ENCODE assay signal across 8 cellular contexts in genomic region chr4:70706516-70706915, GRCh38. TPM values are rescaled to one million over a fixed set of nuclear protein-coding genes. Genes with fewer than 3 reads are reported as not detected.
A peak's percentile ranks its signal among the peaks of the same experiment; 100 is the strongest.
DNase-seq lines count a peak whose midpoint lies in the region; ATAC-seq, FAIRE-seq and TF ChIP-seq lines count a peak whose summit lies in the region.

No MANE protein-coding gene starts in this region.

- no peak for TF ChIP-seq EP300 in ovary (IDR thresholded peaks at IDR 0.05)

- H3K27me3 ChIP-seq in NT2/D1 (ENCODE audit: insufficient read depth, insufficient read length) (peaks cover 2% of the 10 kb centered on the region), endocrine pancreas (ENCODE audit: control insufficient read depth, insufficient read depth, low read length) (no peaks in the 10 kb centered on the region), ovary (no peaks in the 10 kb centered on the region), small intestine (ENCODE audit: control insufficient read depth in 2 of 2, insufficient read depth in 2 of 2, low read length in 2 of 2) (no peaks in the 10 kb centered on the region)

- no peak for TF ChIP-seq CTCF in ovary (IDR thresholded peaks at IDR 0.05)

- peak; percentile 51 for DNase-seq in Caki2 (ENCODE audit: low read depth)
- DNase-seq in NT2/D1 (ENCODE audit: low read depth, low spot score), result no peak
- DNase-seq in ovary, result no peak
- no peak for DNase-seq in small intestine
- no peak for DNase-seq in DMS53 treated with DMSO at 0.1 percent for 48 hours (lab: John Stamatoyannopoulos, UW; ENCODE audit: unreplicated experiment)
- DNase-seq in inferior parietal cortex (ENCODE audit: extremely low spot score), result no peak

- in situ Hi-C loops in Caki2 (cut with HindIII; ENCODE audit: low pct_unique_long_range_greater_than_20kb, low sequenced_read_pairs), result no loop called here

- H3K36me3 ChIP-seq in NT2/D1 (ENCODE audit: insufficient read depth, insufficient read length, low read length), result no peaks in the 10 kb centered on the region
- H3K36me3 ChIP-seq in endocrine pancreas (ENCODE audit: control insufficient read depth, insufficient read depth, low read length), result no peaks in the 10 kb centered on the region
- H3K36me3 ChIP-seq in ovary, result no peaks in the 10 kb centered on the region
- no peaks in the 10 kb centered on the region for H3K36me3 ChIP-seq in small intestine (ENCODE audit: control insufficient read depth in 2 of 2, insufficient read depth in 2 of 2, low read length in 2 of 2)

- H3K9me3 ChIP-seq in NT2/D1 (ENCODE audit: insufficient read depth, low read length), result no peaks in the 10 kb centered on the region
- no peaks in the 10 kb centered on the region for H3K9me3 ChIP-seq in endocrine pancreas (ENCODE audit: control insufficient read depth, low read length)
- H3K9me3 ChIP-seq in ovary, result no peaks in the 10 kb centered on the region
- H3K9me3 ChIP-seq in small intestine (ENCODE audit: control insufficient read depth, low read depth), result no peaks in the 10 kb centered on the region

- peak overlapping the region; percentile 57 for H3K4me3 ChIP-seq in NT2/D1 (ENCODE audit: insufficient read length, low read depth)
- peak overlapping the region; percentile 98 for H3K4me3 ChIP-seq in endocrine pancreas (ENCODE audit: control insufficient read depth, insufficient read depth, low read length)
- H3K4me3 ChIP-seq in ovary, result peak overlapping the region; percentile 95
- peak overlapping the region in 1 of 2 donors; percentile 93 for H3K4me3 ChIP-seq in small intestine (ENCODE audit: low read depth in 1 of 2, low read length in 2 of 2)

- H3K27ac ChIP-seq in ovary, result peak overlapping the region in 1 of 2 donors; percentile 93
- H3K27ac ChIP-seq in small intestine (ENCODE audit: low read depth in 1 of 2, low read length in 1 of 2), result peak overlapping the region in 1 of 2 donors; percentile 96

- H3K4me1 ChIP-seq in NT2/D1 (ENCODE audit: insufficient read depth, insufficient read length), result no peaks in the 10 kb centered on the region
- peaks cover 19% of the 10 kb centered on the region for H3K4me1 ChIP-seq in endocrine pancreas (ENCODE audit: control insufficient read depth, insufficient read depth, low read length)
- peaks cover 2% of the 10 kb centered on the region for H3K4me1 ChIP-seq in ovary (ENCODE audit: insufficient read depth)
- H3K4me1 ChIP-seq in small intestine (ENCODE audit: control insufficient read depth in 2 of 2, insufficient read depth in 1 of 2, low read depth in 1 of 2, low read length in 1 of 2), result peaks cover 3 to 4% of the 10 kb centered on the region in 2 donors

- no peak for FAIRE-seq in small intestine (lab: Jason Lieb, UNC)

- 78 to 90% (median 90%) methylated on average over 1 of the region's 1 CpG for WGBS in ovary, 3 donors
- WGBS in small intestine, 3 donors, result 58 to 72% (median 72%) methylated on average over 1 of the region's 1 CpG

- intact Hi-C loops in ovary (cut with DNase I), result loop anchor here in 1 of 4 donors (10.0 kb wide), 1 partner anchor 68 kb away; no protein-coding TSS in a partner anchor

- H3K9ac ChIP-seq in NT2/D1 (ENCODE audit: insufficient read length, low read depth) (peak overlapping the region; percentile 46), endocrine pancreas (ENCODE audit: control insufficient read depth, insufficient read depth, low read length) (peak overlapping the region; percentile 97)

- TF ChIP-seq POLR2A in ovary (IDR thresholded peaks at IDR 0.05), result no peak

- ATAC-seq in HG03469 (IDR thresholded peaks at IDR 0.05; ENCODE audit: unreplicated experiment), result no peak

RNA-seq across cellular contexts. Expression of gene RUFY3, which starts 15.2 kb away (rescaled TPM):
- 18.2 and 42.9 TPM in 2 replicates for total RNA-seq in Caki2 (2014; rRNA removed; shearing (Covaris generic); ENCODE audit: low replicate concordance)
- 10 to 100 TPM; 52.8 to 84.0 (median 73.9) TPM for total RNA-seq in ovary
- polyA plus RNA-seq in ovary (10 to 100 TPM; 35.2 to 52.5 TPM), small intestine (10 to 100 TPM; 13.8 to 19.7 (median 16.8) TPM)

RNA-seq across cellular contexts. Expression of gene UTP3, which starts 18.2 kb away (rescaled TPM):
- total RNA-seq in Caki2 (2014; rRNA removed; shearing (Covaris generic); ENCODE audit: low replicate concordance), result 9.5 and 10.9 TPM in 2 replicates
- total RNA-seq in ovary, result 10 to 100 TPM; 10.3 to 25.0 (median 21.5) TPM
- 10 to 100 TPM; 16.7 to 23.1 TPM for polyA plus RNA-seq in ovary
- 10 to 100 TPM; 18.6 to 24.8 (median 22.1) TPM for polyA plus RNA-seq in small intestine

RNA-seq across cellular contexts. Expression of gene JCHAIN, which starts 40.2 kb away (rescaled TPM):
- total RNA-seq in Caki2 (2014; rRNA removed; shearing (Covaris generic); ENCODE audit: low replicate concordance), result not detected in 2 replicates
- 10 to 100 TPM in 1 of 7 donors, 1 to 10 TPM in 6; 1.4 to 27.7 (median 5.6) TPM for total RNA-seq in ovary
- polyA plus RNA-seq in ovary (10 to 100 TPM in 1 of 2 donors, 1 to 10 TPM in 1; 8.9 to 93.0 TPM), small intestine (1,000 to 10,000 TPM in 1 of 3 donors, 100 to 1,000 TPM in 1, 10 to 100 TPM in 1; 42.3 to 2,753 (median 175) TPM)
